15 cellular contexts compared by ENCODE assay signal in the genomic region with DNA sequence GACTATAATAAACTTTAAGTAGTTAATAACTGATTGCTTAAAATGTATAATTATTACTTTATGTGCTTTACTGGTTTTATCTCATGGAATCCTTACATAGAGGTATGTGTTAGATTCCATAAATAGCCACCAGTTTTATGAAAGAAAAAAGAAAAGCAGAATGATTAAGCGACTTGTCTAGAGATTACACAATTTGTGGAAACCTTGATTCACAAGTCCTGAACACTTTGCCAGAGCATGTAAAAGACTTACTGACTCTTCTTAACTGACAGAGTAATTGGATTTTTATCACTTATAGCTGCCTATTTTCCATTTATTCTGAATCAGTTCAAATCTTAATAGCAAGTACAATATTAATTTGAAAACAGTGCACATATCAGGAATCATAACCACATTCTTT.
DNase-seq lines count a peak whose midpoint lies in the region; ATAC-seq and TF ChIP-seq lines count a peak whose summit lies in the region.
"Had no signal": no experiment of that assay in that cellular context is flagged by ENCODE, and none has a peak within 500 bp of the region (broad histone marks: within the 10 kb centered on the region; RNA-seq: fewer than 3 reads in every experiment).

No MANE protein-coding gene starts in this region.

- H4K20me1 ChIP-seq in PC-3 (ENCODE audit: low read length) (no peaks in the 10 kb centered on the region), smooth muscle cell (ENCODE audit: low read depth) (no peaks in the 10 kb centered on the region)

- no peak for TF ChIP-seq POLR2A in heart left ventricle (IDR thresholded peaks at IDR 0.05)

- H2AFZ ChIP-seq in PC-3 (ENCODE audit: low read length) = no peak overlapping the region
- peak overlapping the region; percentile 11 for H2AFZ ChIP-seq in smooth muscle cell (ENCODE audit: low read depth)

- TF ChIP-seq CTCF in heart left ventricle (IDR thresholded peaks at IDR 0.05) (no peak), PC-3 (conservative IDR thresholded peaks at IDR 0.05; ENCODE audit: low read depth, low read length) (no peak), smooth muscle cell (IDR thresholded peaks at IDR 0.05; ENCODE audit: borderline replicate concordance, insufficient read depth, poor library complexity, severe bottlenecking) (no peak)

- H3F3A ChIP-seq in PC-3 (ENCODE audit: low read length, unreplicated experiment) (no peaks in the 10 kb centered on the region), smooth muscle cell (ENCODE audit: low read depth) (no peaks in the 10 kb centered on the region)

- H3K79me2 ChIP-seq in PC-3 (ENCODE audit: low read length) = no peaks in the 10 kb centered on the region
- H3K79me2 ChIP-seq in smooth muscle cell (ENCODE audit: low read depth) = no peaks in the 10 kb centered on the region

- H3K27me3 ChIP-seq in heart left ventricle (no peaks in the 10 kb centered on the region), PC-3 (ENCODE audit: low read length) (no peaks in the 10 kb centered on the region), smooth muscle cell (ENCODE audit: low read depth) (no peaks in the 10 kb centered on the region)

- H3K9me3 ChIP-seq in heart left ventricle = peaks cover 0 to 6% (median 0%) of the 10 kb centered on the region in 12 donors
- no peaks in the 10 kb centered on the region for H3K9me3 ChIP-seq in PC-3 (ENCODE audit: low read length)
- H3K9me3 ChIP-seq in smooth muscle cell (replicated peaks; ENCODE audit: low read depth) = no peaks in the 10 kb centered on the region

- no peaks in the 10 kb centered on the region for H3K36me3 ChIP-seq in heart left ventricle
- no peaks in the 10 kb centered on the region for H3K36me3 ChIP-seq in PC-3 (ENCODE audit: low read depth, low read length)
- H3K36me3 ChIP-seq in smooth muscle cell (ENCODE audit: low read depth) = no peaks in the 10 kb centered on the region

- peak overlapping the region in 7 of 12 donors; percentile 3 to 80 (median 56) for H3K27ac ChIP-seq in heart left ventricle
- H3K27ac ChIP-seq in PC-3 (ENCODE audit: low read length) = no peak overlapping the region
- H3K27ac ChIP-seq in smooth muscle cell (ENCODE audit: low read depth) = no peak overlapping the region
- H3K27ac ChIP-seq: RWPE1 had no signal

- no peak overlapping the region for H3K4me3 ChIP-seq in heart left ventricle
- no peak overlapping the region for H3K4me3 ChIP-seq in PC-3 (ENCODE audit: low read length)
- no peak overlapping the region for H3K4me3 ChIP-seq in smooth muscle cell
- H3K4me3 ChIP-seq: GM23338, K562 had no signal

- H3K4me1 ChIP-seq in heart left ventricle (peaks cover 0 to 22% (median 0%) of the 10 kb centered on the region in 12 donors), PC-3 (ENCODE audit: insufficient read depth, low read length) (peaks cover 31% of the 10 kb centered on the region), smooth muscle cell (ENCODE audit: low read depth) (no peaks in the 10 kb centered on the region)

- no peak for ATAC-seq in heart left ventricle
- no peak for ATAC-seq in Right ventricle myocardium superior (ENCODE audit: poor library complexity)
- ATAC-seq in PC-3 = no peak
- ATAC-seq in GM21529 (IDR thresholded peaks at IDR 0.05; ENCODE audit: unreplicated experiment) = no peak
- ATAC-seq in GM18520 (IDR thresholded peaks at IDR 0.05; ENCODE audit: unreplicated experiment) = no peak
- no peak for ATAC-seq in HG03045 (IDR thresholded peaks at IDR 0.05; ENCODE audit: unreplicated experiment)
- ATAC-seq: GM23338, K562 had no signal

- H3K9me2 ChIP-seq in PC-3 (replicated peaks; ENCODE audit: low read length) = no peaks in the 10 kb centered on the region

- no TSS peak for BruUV-seq in PC-3 (replicated peaks; lab: Mats Ljungman, UMichigan)

- intact Hi-C loops in heart left ventricle (cut with DNase I) (no loop called here), Right ventricle myocardium superior (cut with DNase I) (no loop called here), PC-3 (cut with micrococcal nuclease) (no loop called here)

- no peak overlapping the region for H3K9ac ChIP-seq in PC-3 (ENCODE audit: low read length)
- no peak overlapping the region for H3K9ac ChIP-seq in smooth muscle cell (ENCODE audit: low read depth)

- no peak overlapping the region for H3K4me2 ChIP-seq in PC-3 (ENCODE audit: low read length)
- H3K4me2 ChIP-seq in smooth muscle cell = no peak overlapping the region
- H3K4me2 ChIP-seq: GM23338 had no signal

- 22 to 66% (median 52%) methylated on average over 1 of the region's 1 CpG for WGBS in heart left ventricle, 4 donors
- WGBS in smooth muscle cell (ENCODE audit: low lambda C conversion rate) = 75% methylated on average over 1 of the region's 1 CpG

- DNase-seq in heart left ventricle (no peak), Right ventricle myocardium superior (no peak), PC-3 (peak; percentile 20), fibroblast of gingiva (ENCODE audit: low read depth) (peak; percentile 37), smooth muscle cell (lab: John Stamatoyannopoulos, UW; ENCODE audit: unreplicated experiment) (no peak)
- DNase-seq: AML-193, DMS79, NCI-H1092, NCI-H510A had no signal

- POLR2A ChIA-PET in PC-3 (lab: Charles Lee; ENCODE audit: unreplicated experiment) = no interaction called here

- CTCF ChIA-PET in PC-3 (lab: Charles Lee) = no interaction called here

Comparison
In these comparisons a context has a peak if more than half of its experiments do, and no peak if none do; other contexts are left out.
1. DNase-seq: peak in PC-3 (single experiment) and fibroblast of gingiva (single experiment); none in heart left ventricle (0 of 5), Right ventricle myocardium superior (single experiment) and smooth muscle cell (single experiment).
2. H3K27ac ChIP-seq: peak in heart left ventricle (7 of 12); none in PC-3 (single experiment) and smooth muscle cell (single experiment).